Comparison of ENCODE assay signal across 1 cellular context in genomic region chr7:100190059-100190711, GRCh38.
TF ChIP-seq lines count a peak whose summit lies in the region.

No MANE protein-coding gene starts in this region.

TF ChIP-seq in HepG2, 621 proteins besides CTCF, POLR2A, EP300 and RAD21:
- no peak for TF ChIP-seq SIX4 (CRISPR knock-in tag; IDR thresholded peaks at IDR 0.05)
- no peak for TF ChIP-seq ZNF407 (CRISPR knock-in tag; IDR thresholded peaks at IDR 0.05; ENCODE audit: not compliant biosample characterization)
- TF ChIP-seq ETS1 (CRISPR knock-in tag; IDR thresholded peaks at IDR 0.05): no peak
- TF ChIP-seq ZNF451 (CRISPR knock-in tag; IDR thresholded peaks at IDR 0.05): no peak
- TF ChIP-seq SMC3 (IDR thresholded peaks at IDR 0.05; ENCODE audit: low read length): peak; percentile 37; the same call in 1 of the 2 replicates
- TF ChIP-seq ZNF484 (CRISPR knock-in tag; IDR thresholded peaks at IDR 0.05; ENCODE audit: borderline replicate concordance, low read depth): no peak
- TF ChIP-seq CC2D1A (CRISPR knock-in tag; IDR thresholded peaks at IDR 0.05): no peak
- peak; percentile 57 for TF ChIP-seq STAG1 (CRISPR knock-in tag; IDR thresholded peaks at IDR 0.05)
- peak; percentile 49 for TF ChIP-seq CEBPG (CRISPR knock-in tag; IDR thresholded peaks at IDR 0.05)
- no peak for TF ChIP-seq ZBTB8A (CRISPR knock-in tag; IDR thresholded peaks at IDR 0.05; ENCODE audit: borderline replicate concordance, low read depth)
- no peak for TF ChIP-seq ZBTB34 (CRISPR knock-in tag; IDR thresholded peaks at IDR 0.05)
- peak; percentile 79 for TF ChIP-seq TFAP4 (IDR thresholded peaks at IDR 0.05; ENCODE audit: borderline replicate concordance, low read depth)
- no peak for TF ChIP-seq ATF5 (CRISPR knock-in tag; IDR thresholded peaks at IDR 0.05; ENCODE audit: low read depth)
- TF ChIP-seq THAP9 (CRISPR knock-in tag; IDR thresholded peaks at IDR 0.05; ENCODE audit: borderline replicate concordance): no peak
- TF ChIP-seq ATF4 (CRISPR knock-in tag; IDR thresholded peaks at IDR 0.05): peak in 1 of 2 experiments; percentile 84; a peak in 2 of 4 replicates
- TF ChIP-seq IKZF4 (CRISPR knock-in tag; IDR thresholded peaks at IDR 0.05; ENCODE audit: borderline replicate concordance, low read depth, not compliant biosample characterization): no peak
- no peak for TF ChIP-seq ZNF253 (CRISPR knock-in tag; IDR thresholded peaks at IDR 0.05; ENCODE audit: borderline replicate concordance)
TF ChIP-seq in HepG2: peak in this region for 5.
